Comparison of ENCODE assay signal across 1 cellular context in the genomic region with DNA sequence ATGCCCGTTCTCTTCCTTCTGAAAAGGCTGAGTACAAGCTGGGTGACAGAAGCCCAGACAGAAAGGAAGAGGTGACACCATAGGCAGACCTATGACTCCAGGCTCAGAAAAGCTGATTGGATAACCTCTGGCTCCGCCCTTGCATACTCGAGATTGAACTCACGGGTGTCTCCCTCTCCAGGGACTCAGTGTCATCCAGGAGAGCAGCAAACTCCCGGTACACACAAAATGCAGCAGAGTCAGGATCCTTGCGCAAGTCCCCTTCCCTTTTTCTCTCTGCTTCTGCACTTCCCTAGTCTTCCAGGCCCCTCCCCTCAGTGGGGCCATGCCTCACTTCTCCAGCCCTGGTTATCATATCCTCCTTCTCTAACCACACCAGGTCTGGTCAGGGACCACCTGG.
TF ChIP-seq lines count a peak whose summit lies in the region.

No MANE protein-coding gene starts in this region.

TF ChIP-seq in K562, 482 proteins besides CTCF, POLR2A, EP300 and RAD21:
- TF ChIP-seq GABPB1 (CRISPR knock-in tag; IDR thresholded peaks at IDR 0.05) (no peak), DPF2 (IDR thresholded peaks at IDR 0.05) (no peak), RNF2 (IDR thresholded peaks at IDR 0.05) (no peak), CEBPB (tag; IDR thresholded peaks at IDR 0.05) (peak; percentile 92), ZFPM2 (CRISPR knock-in tag; IDR thresholded peaks at IDR 0.05) (no peak), FOXA3 (CRISPR knock-in tag; conservative IDR thresholded peaks at IDR 0.05 in 1 of 2, IDR thresholded peaks at IDR 0.05 in 1 of 2) (no peak), SAFB2 (IDR thresholded peaks at IDR 0.05; ENCODE audit: borderline replicate concordance, low read depth, low read length, severe bottlenecking) (no peak), SPI1 (IDR thresholded peaks at IDR 0.05; ENCODE audit: borderline replicate concordance, low read depth, low read length) (peak; percentile 78; the same call in 1 of the 2 replicates), CEBPG (CRISPR knock-in tag; IDR thresholded peaks at IDR 0.05) (no peak), CEBPG (tag; conservative IDR thresholded peaks at IDR 0.05 in 1 of 2, IDR thresholded peaks at IDR 0.05 in 1 of 2) (peak in 1 of 2 experiments; percentile 58; a peak in 3 of 4 replicates), NRF1 (conservative IDR thresholded peaks at IDR 0.05 in 1 of 2, IDR thresholded peaks at IDR 0.05 in 1 of 2) (peak; percentile 79 to 82), PTTG1 (tag; IDR thresholded peaks at IDR 0.05; ENCODE audit: low read depth) (no peak), ZNF785 (CRISPR knock-in tag; IDR thresholded peaks at IDR 0.05) (no peak)
